ENCODE assay signal across 13 cellular contexts in the genomic region with DNA sequence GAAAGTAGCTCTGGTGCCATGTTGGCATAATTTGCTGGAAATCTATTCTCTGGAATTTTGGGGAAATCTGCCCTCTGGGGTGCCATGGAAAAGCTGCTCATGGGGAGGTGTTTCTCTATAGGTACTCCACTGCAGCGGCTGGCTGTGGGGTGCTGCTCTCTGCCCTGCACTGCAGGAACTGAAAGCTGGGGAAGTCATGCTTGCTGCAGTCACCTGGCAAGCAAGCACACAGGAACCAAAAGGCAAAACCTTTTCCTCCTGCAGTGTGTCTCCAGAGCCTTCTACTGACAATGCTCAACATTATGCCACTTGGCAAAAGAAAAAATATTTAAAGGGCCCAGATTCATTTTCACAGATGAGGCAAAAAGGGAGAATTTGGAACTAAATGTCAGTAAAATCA. TPM values are rescaled to one million over a fixed set of nuclear protein-coding genes. Genes with fewer than 3 reads are reported as not detected.
DNase-seq lines count a peak whose midpoint lies in the region; ATAC-seq, FAIRE-seq and TF ChIP-seq lines count a peak whose summit lies in the region.
"Had no signal": no experiment of that assay in that cellular context is flagged by ENCODE, and none has a peak within 500 bp of the region (broad histone marks: within the 10 kb centered on the region; RNA-seq: fewer than 3 reads in every experiment).

No MANE protein-coding gene starts in this region.

- TF ChIP-seq EP300 in HepG2 (IDR thresholded peaks at IDR 0.05; ENCODE audit: low read depth in 2 of 2, low read length in 2 of 2) (no peak), HepG2 (CRISPR knock-in tag; IDR thresholded peaks at IDR 0.05; ENCODE audit: borderline replicate concordance) (no peak)

- CTCF ChIA-PET in HepG2 (lab: Yijun Ruan, JAX; ENCODE audit: low intra/inter-chr PET ratio, low total read pairs), result no interaction called here
- CTCF ChIA-PET in CD4-positive, alpha-beta T cell (lab: Charles Lee), result no interaction called here

- no peak overlapping the region for H2AFZ ChIP-seq in HepG2 (ENCODE audit: low read length)

- no peak overlapping the region for H3K27ac Mint-ChIP-seq in CD4-positive, alpha-beta T cell

- no peaks in the 10 kb centered on the region for H3K9me3 Mint-ChIP-seq in CD4-positive, alpha-beta T cell

- H3K4me1 ChIP-seq in HepG2 (ENCODE audit: insufficient read depth, low read length), result no peaks in the 10 kb centered on the region; the same call in 1 of the 2 replicates
- H3K4me1 ChIP-seq in right lobe of liver, result no peaks in the 10 kb centered on the region
- H3K4me1 ChIP-seq: tibial nerve had no signal

- H3K9ac ChIP-seq in HepG2 (ENCODE audit: insufficient read depth, low read depth, low read length), result no peak overlapping the region

- 0% methylated on average over 1 of the region's 1 CpG for WGBS in HepG2 (ENCODE audit: low lambda C conversion rate)
- WGBS in right lobe of liver (ENCODE audit: insufficient coverage, low coverage, low lambda C conversion rate, missing lambda C conversion rate), result 100% methylated on average over 1 of the region's 1 CpG

- no peaks in the 10 kb centered on the region for H3K4me1 Mint-ChIP-seq in CD4-positive, alpha-beta T cell (ENCODE audit: low read depth)

- H4K20me1 ChIP-seq in HepG2 (ENCODE audit: insufficient read depth, low read length), result no peaks in the 10 kb centered on the region

- peak overlapping the region; percentile 36; the same call in 1 of the 2 replicates for H3K4me2 ChIP-seq in HepG2 (ENCODE audit: low read depth, low read length)

- no TSS peak for BruUV-seq in HepG2 (replicated peaks; lab: Mats Ljungman, UMichigan)

- peak; percentile 56; the same call in 2 of the 3 replicates for ATAC-seq in HepG2
- no peak for ATAC-seq in right lobe of liver
- ATAC-seq in HG02588 (IDR thresholded peaks at IDR 0.05; ENCODE audit: unreplicated experiment), result peak; percentile 98
- ATAC-seq in HG03378 (IDR thresholded peaks at IDR 0.05; ENCODE audit: unreplicated experiment), result peak; percentile 96
- no peak for ATAC-seq in CD4-positive, alpha-beta T cell (ENCODE audit: poor library complexity)
- ATAC-seq in left colon, result no peak
- ATAC-seq: mucosa of descending colon, sciatic nerve had no signal

- H3K27ac ChIP-seq in HepG2 (ENCODE audit: extremely low read length, insufficient read depth, low read length) (no peak overlapping the region), right lobe of liver (no peak overlapping the region)
- no peak overlapping the region for H3K27ac ChIP-seq in CD4-positive, alpha-beta T cell (ENCODE audit: low read depth, low read length)
- H3K27ac ChIP-seq: epithelial cell of prostate, tibial nerve had no signal

- H3K4me3 ChIP-seq in HepG2 (replicated peaks in 1 of 3; ENCODE audit: insufficient read depth in 1 of 3, low read depth in 2 of 3, low read length in 3 of 3), result no peak overlapping the region
- no peak overlapping the region for H3K4me3 ChIP-seq in right lobe of liver
- H3K4me3 ChIP-seq: mucosa of descending colon, tibial nerve had no signal

- intact Hi-C loops in HepG2 (cut with micrococcal nuclease; ENCODE audit: unreplicated experiment) (no loop called here), right lobe of liver (cut with DNase I) (no loop called here), left colon (cut with DNase I, micrococcal nuclease) (no loop called here)
- intact Hi-C loops in CD4-positive, alpha-beta T cell (cut with DNase I, micrococcal nuclease), result no loop called here

- TF ChIP-seq POLR2A in HepG2 (IDR thresholded peaks at IDR 0.05; ENCODE audit: insufficient read depth in 1 of 2, low read depth in 2 of 2, low read length in 2 of 2) (no peak), right lobe of liver (IDR thresholded peaks at IDR 0.05) (no peak)

- H3K79me2 ChIP-seq in HepG2 (ENCODE audit: insufficient read depth, low read length), result no peaks in the 10 kb centered on the region

- POLR2A ChIA-PET in HepG2 (lab: Yijun Ruan, JAX), result interaction anchor here (1.3 to 1.7 kb wide), 3 partner anchors 10 to 102 kb away, joined by 3 to 11 read pairs (median 6); partner anchors contain the start of gene CARNMT1
- POLR2A ChIA-PET in CD4-positive, alpha-beta T cell (lab: Charles Lee), result no interaction called here

- in situ Hi-C loops in HepG2 (cut with HindIII; ENCODE audit: extremely low pct_ligation_motif_present, low pct_unique_long_range_greater_than_20kb), result no loop called here

- TF ChIP-seq RAD21 in HepG2 (CRISPR knock-in tag; IDR thresholded peaks at IDR 0.05), result no peak

- 0 out of 2 replicates have a peak, but pooled peaks cover 7% of the 10 kb centered on the region for H3K9me3 ChIP-seq in HepG2 (ENCODE audit: low read length)
- H3K9me3 ChIP-seq in right lobe of liver, result no peaks in the 10 kb centered on the region
- no peaks in the 10 kb centered on the region for H3K9me3 ChIP-seq in CD4-positive, alpha-beta T cell (ENCODE audit: control insufficient read depth, low read length)
- H3K9me3 ChIP-seq: mucosa of descending colon had no signal

- no peak overlapping the region for H3K4me3 Mint-ChIP-seq in CD4-positive, alpha-beta T cell

- no peak for FAIRE-seq in HepG2 (lab: Jason Lieb, UNC)
- FAIRE-seq: A204.1 had no signal

- H3K36me3 Mint-ChIP-seq in CD4-positive, alpha-beta T cell (ENCODE audit: low read depth), result peaks cover 6% of the 10 kb centered on the region

- TF ChIP-seq CTCF in HepG2 (CRISPR knock-in tag; IDR thresholded peaks at IDR 0.05), result no peak
- TF ChIP-seq CTCF in right lobe of liver (IDR thresholded peaks at IDR 0.05), result no peak
- no peak for TF ChIP-seq CTCF in CD4-positive, alpha-beta T cell (IDR thresholded peaks at IDR 0.05)

- no peak for DNase-seq in HepG2 (ENCODE audit: low spot score)
- DNase-seq in right lobe of liver, result no peak
- DNase-seq in CD4-positive, alpha-beta T cell, result no peak
- DNase-seq in NCI-H1436 treated with DMSO at 0.1 percent for 48 hours (lab: John Stamatoyannopoulos, UW), result no peak
- DNase-seq in NCI-H748 (lab: John Stamatoyannopoulos, UW; ENCODE audit: unreplicated experiment), result no peak
- no peak for DNase-seq in left colon
- DNase-seq: mucosa of descending colon had no signal

- H3K27me3 ChIP-seq in HepG2 (ENCODE audit: control insufficient read depth in 1 of 2, insufficient read depth in 2 of 2, low read length in 2 of 2), result no peaks in the 10 kb centered on the region
- no peaks in the 10 kb centered on the region for H3K27me3 ChIP-seq in right lobe of liver
- no peaks in the 10 kb centered on the region for H3K27me3 ChIP-seq in CD4-positive, alpha-beta T cell (ENCODE audit: control insufficient read depth, insufficient read depth, low read length)
- H3K27me3 ChIP-seq: tibial nerve had no signal

- no peaks in the 10 kb centered on the region for H3K27me3 Mint-ChIP-seq in CD4-positive, alpha-beta T cell

- no peaks in the 10 kb centered on the region for H3K36me3 ChIP-seq in HepG2 (replicated peaks in 1 of 2; ENCODE audit: control insufficient read depth in 1 of 2, insufficient read depth in 2 of 2, low read length in 2 of 2)
- no peaks in the 10 kb centered on the region for H3K36me3 ChIP-seq in right lobe of liver
- H3K36me3 ChIP-seq: tibial nerve had no signal

RNA-seq across cellular contexts. Expression of gene CARNMT1, which starts 25.8 kb away (rescaled TPM):
- total RNA-seq in HepG2 (2016; rRNA removed; fragmentation: Illumina TruSeq; extraction: Trizol) (31.1 and 43.0 TPM in 2 replicates), right lobe of liver (10 to 100 TPM; 11.5 to 24.3 (median 15.5) TPM), left colon (10 to 100 TPM; 19.1 to 19.9 TPM)
- total RNA-seq in HepG2 (2016; cell fraction: cytosol; rRNA removed; fragmentation: Illumina TruSeq; extraction: Trizol; ENCODE audit: low read depth), result 22.8 and 29.5 TPM in 2 replicates
- total RNA-seq in HepG2 (2016; cell fraction: insoluble cytoplasmic fraction; rRNA removed; fragmentation: Illumina TruSeq; extraction: Trizol), result 30.2 and 36.7 TPM in 2 replicates
- 17.9 and 21.0 TPM in 2 replicates for total RNA-seq in HepG2 (2016; cell fraction: membrane; rRNA removed; fragmentation: Illumina TruSeq; extraction: Trizol)
- 19.2 and 25.1 TPM in 2 replicates for total RNA-seq in HepG2 (2016; cell fraction: nucleus; rRNA removed; fragmentation: Illumina TruSeq; extraction: Trizol)
- polyA plus RNA-seq in HepG2 (2011; rRNA removed), result 4.4 and 5.2 TPM in 2 replicates
- 3.7 and 3.8 TPM in 2 replicates for polyA plus RNA-seq in HepG2 (2011; cell fraction: cytosol; rRNA removed)
- 5.2 and 6.2 TPM in 2 replicates for polyA plus RNA-seq in HepG2 (2011; cell fraction: nucleus; rRNA removed)
- 7.8 and 11.4 TPM in 2 replicates for polyA plus RNA-seq in HepG2 (2012)
- polyA plus RNA-seq in HepG2 (2016; cell fraction: cytosol; fragmentation: Illumina TruSeq; extraction: Trizol; ENCODE audit: low read depth), result 1.1 and 1.8 TPM in 2 replicates
- polyA plus RNA-seq in HepG2 (2016; cell fraction: insoluble cytoplasmic fraction; fragmentation: Illumina TruSeq; extraction: Trizol; ENCODE audit: low read depth), result 23.8 and 26.8 TPM in 2 replicates
- polyA plus RNA-seq in HepG2 (2016; cell fraction: membrane; fragmentation: Illumina TruSeq; extraction: Trizol; ENCODE audit: low read depth), result 4.5 and 4.9 TPM in 2 replicates
- polyA plus RNA-seq in HepG2 (2016; cell fraction: nucleus; fragmentation: Illumina TruSeq; extraction: Trizol; ENCODE audit: insufficient read depth, low read depth), result 17.3 and 19.4 TPM in 2 replicates
- 5.7 and 8.3 TPM in 2 replicates for polyA minus RNA-seq in HepG2 (2011; rRNA and poly(A)+ RNA removed; ENCODE audit: low replicate concordance)
- polyA minus RNA-seq in HepG2 (2011; cell fraction: cytosol; rRNA and poly(A)+ RNA removed), result 9.0 and 10.6 TPM in 2 replicates
- polyA minus RNA-seq in HepG2 (2011; cell fraction: nucleus; rRNA and poly(A)+ RNA removed), result 22.0 and 25.2 TPM in 2 replicates
- 10 to 100 TPM; 25.2 to 25.3 TPM for total RNA-seq in CD4-positive, alpha-beta T cell

RNA-seq across cellular contexts. Expression of gene NMRK1, which starts 34.1 kb away (rescaled TPM):
- total RNA-seq in HepG2 (2016; rRNA removed; fragmentation: Illumina TruSeq; extraction: Trizol), result 9.1 and 10.2 TPM in 2 replicates
- 5.0 and 8.8 TPM in 2 replicates for total RNA-seq in HepG2 (2016; cell fraction: cytosol; rRNA removed; fragmentation: Illumina TruSeq; extraction: Trizol; ENCODE audit: low read depth)
- total RNA-seq in HepG2 (2016; cell fraction: insoluble cytoplasmic fraction; rRNA removed; fragmentation: Illumina TruSeq; extraction: Trizol), result 8.8 and 10.5 TPM in 2 replicates
- total RNA-seq in HepG2 (2016; cell fraction: membrane; rRNA removed; fragmentation: Illumina TruSeq; extraction: Trizol), result 8.3 and 10.7 TPM in 2 replicates
- 5.9 and 6.9 TPM in 2 replicates for total RNA-seq in HepG2 (2016; cell fraction: nucleus; rRNA removed; fragmentation: Illumina TruSeq; extraction: Trizol)
- 12.9 and 13.5 TPM in 2 replicates for polyA plus RNA-seq in HepG2 (2011; rRNA removed)
- polyA plus RNA-seq in HepG2 (2011; cell fraction: cytosol; rRNA removed), result 4.2 and 6.9 TPM in 2 replicates
- polyA plus RNA-seq in HepG2 (2011; cell fraction: nucleus; rRNA removed), result 11.8 and 15.2 TPM in 2 replicates
- polyA plus RNA-seq in HepG2 (2012), result 11.8 and 14.6 TPM in 2 replicates
- 7.0 and 8.7 TPM in 2 replicates for polyA plus RNA-seq in HepG2 (2016; cell fraction: cytosol; fragmentation: Illumina TruSeq; extraction: Trizol; ENCODE audit: low read depth)
- polyA plus RNA-seq in HepG2 (2016; cell fraction: insoluble cytoplasmic fraction; fragmentation: Illumina TruSeq; extraction: Trizol; ENCODE audit: low read depth), result 10.0 and 11.0 TPM in 2 replicates
- polyA plus RNA-seq in HepG2 (2016; cell fraction: membrane; fragmentation: Illumina TruSeq; extraction: Trizol; ENCODE audit: low read depth), result 7.3 and 7.9 TPM in 2 replicates
- 10.7 and 12.0 TPM in 2 replicates for polyA plus RNA-seq in HepG2 (2016; cell fraction: nucleus; fragmentation: Illumina TruSeq; extraction: Trizol; ENCODE audit: insufficient read depth, low read depth)
- 1.8 and 4.3 TPM in 2 replicates for polyA minus RNA-seq in HepG2 (2011; rRNA and poly(A)+ RNA removed; ENCODE audit: low replicate concordance)
- polyA minus RNA-seq in HepG2 (2011; cell fraction: cytosol; rRNA and poly(A)+ RNA removed), result 1.9 and 2.1 TPM in 2 replicates
- 12.6 and 12.9 TPM in 2 replicates for polyA minus RNA-seq in HepG2 (2011; cell fraction: nucleus; rRNA and poly(A)+ RNA removed)
- total RNA-seq in right lobe of liver, result 10 to 100 TPM; 19.6 to 29.9 (median 21.9) TPM
- total RNA-seq in CD4-positive, alpha-beta T cell, result 10 to 100 TPM; 45.3 to 46.5 TPM
- 10 to 100 TPM; 17.0 to 28.4 TPM for total RNA-seq in left colon

RNA-seq across cellular contexts. Expression of gene OSTF1, which starts 34.4 kb away (rescaled TPM):
- 39.0 and 54.5 TPM in 2 replicates for total RNA-seq in HepG2 (2016; rRNA removed; fragmentation: Illumina TruSeq; extraction: Trizol)
- total RNA-seq in HepG2 (2016; cell fraction: cytosol; rRNA removed; fragmentation: Illumina TruSeq; extraction: Trizol; ENCODE audit: low read depth), result 14.7 and 17.1 TPM in 2 replicates
- 40.7 and 55.2 TPM in 2 replicates for total RNA-seq in HepG2 (2016; cell fraction: insoluble cytoplasmic fraction; rRNA removed; fragmentation: Illumina TruSeq; extraction: Trizol)
- 23.8 and 26.2 TPM in 2 replicates for total RNA-seq in HepG2 (2016; cell fraction: membrane; rRNA removed; fragmentation: Illumina TruSeq; extraction: Trizol)
- 18.2 and 18.7 TPM in 2 replicates for total RNA-seq in HepG2 (2016; cell fraction: nucleus; rRNA removed; fragmentation: Illumina TruSeq; extraction: Trizol)
- 13.8 and 16.8 TPM in 2 replicates for polyA plus RNA-seq in HepG2 (2011; rRNA removed)
- polyA plus RNA-seq in HepG2 (2011; cell fraction: cytosol; rRNA removed), result 11.2 and 14.1 TPM in 2 replicates
- polyA plus RNA-seq in HepG2 (2011; cell fraction: nucleus; rRNA removed), result 3.5 and 4.2 TPM in 2 replicates
- 28.8 and 31.6 TPM in 2 replicates for polyA plus RNA-seq in HepG2 (2012)
- polyA plus RNA-seq in HepG2 (2016; cell fraction: cytosol; fragmentation: Illumina TruSeq; extraction: Trizol; ENCODE audit: low read depth), result 12.9 and 16.0 TPM in 2 replicates
- polyA plus RNA-seq in HepG2 (2016; cell fraction: insoluble cytoplasmic fraction; fragmentation: Illumina TruSeq; extraction: Trizol; ENCODE audit: low read depth), result 49.4 and 55.6 TPM in 2 replicates
- 16.3 and 17.4 TPM in 2 replicates for polyA plus RNA-seq in HepG2 (2016; cell fraction: membrane; fragmentation: Illumina TruSeq; extraction: Trizol; ENCODE audit: low read depth)
- polyA plus RNA-seq in HepG2 (2016; cell fraction: nucleus; fragmentation: Illumina TruSeq; extraction: Trizol; ENCODE audit: insufficient read depth, low read depth), result 19.4 and 21.6 TPM in 2 replicates
- 3.2 and 10.4 TPM in 2 replicates for polyA minus RNA-seq in HepG2 (2011; rRNA and poly(A)+ RNA removed; ENCODE audit: low replicate concordance)
- 17.8 and 18.6 TPM in 2 replicates for polyA minus RNA-seq in HepG2 (2011; cell fraction: cytosol; rRNA and poly(A)+ RNA removed)
- polyA minus RNA-seq in HepG2 (2011; cell fraction: nucleus; rRNA and poly(A)+ RNA removed), result 13.4 and 14.0 TPM in 2 replicates
- 10 to 100 TPM; 19.7 to 34.6 (median 24.7) TPM for total RNA-seq in right lobe of liver
- total RNA-seq in CD4-positive, alpha-beta T cell, result 10 to 100 TPM; 31.3 to 32.8 TPM
- 10 to 100 TPM; 69.4 to 75.1 TPM for total RNA-seq in left colon

Comparison
In these comparisons a context has a peak if more than half of its experiments do, and no peak if none do; other contexts are left out.
1. ATAC-seq: peak in HepG2 (single experiment), HG02588 (single experiment) and HG03378 (single experiment); none in right lobe of liver (0 of 4), CD4-positive, alpha-beta T cell (single experiment) and left colon (single experiment).